ENCODE assay signal across 20 cellular contexts in genomic region chr11:15551897-15552851, GRCh38.
"Had no signal": no experiment of that assay in that cellular context is flagged by ENCODE, and none has a peak within 500 bp of the region (broad histone marks: within the 10 kb centered on the region; RNA-seq: fewer than 3 reads in every experiment).

No MANE protein-coding gene starts in this region.

- H3K27me3 ChIP-seq: ascending aorta, cardiac muscle cell, heart right ventricle, ovary, sigmoid colon, suprapubic skin, upper lobe of left lung had no signal

- H3K9me3 ChIP-seq: ascending aorta, heart right ventricle, ovary, sigmoid colon, upper lobe of left lung had no signal

- H3K27ac ChIP-seq: ascending aorta, cardiac muscle cell, ovary, sigmoid colon, suprapubic skin, upper lobe of left lung had no signal

- H3K36me3 ChIP-seq: ascending aorta, cardiac muscle cell, heart right ventricle, ovary, sigmoid colon, suprapubic skin, upper lobe of left lung had no signal

- DNase-seq: activated CD4-positive, alpha-beta T cell treated with anti-CD3 and anti-CD28 coated beads for 48 hours; activated CD8-positive, alpha-beta memory T cell treated with anti-CD3 and anti-CD28 coated beads, Interleukin-2, amount 50 U/mL, for 48 hours; activated CD8-positive, alpha-beta T cell treated with anti-CD3 and anti-CD28 coated beads, Interleukin-2, amount 10 ng/mL, durations not matched to agents 7 days and 5 days; activated naive CD4-positive, alpha-beta T cell; heart right ventricle; mammary epithelial cell; nephron progenitor cell; ovary; sigmoid colon; stimulated activated CD4-positive, alpha-beta T cell treated with anti-CD3 and anti-CD28 coated beads, Interleukin-4, amount 100 ng/mL, for 1 hour; stimulated activated CD8-positive, alpha-beta memory T cell treated with anti-CD3 and anti-CD28 coated beads, Interleukin-4, amount 100 ng/mL, for 48 hours; stimulated activated naive CD8-positive, alpha-beta T cell treated with anti-CD3 and anti-CD28 coated beads, Interleukin-15, Interleukin-2, amounts not matched to agents 100 U/mL and 50 U/mL, for 24 hours; SW 1271; upper lobe of left lung had no signal

- FAIRE-seq: colon, frontal cortex, islet of Langerhans had no signal

- H3K4me1 ChIP-seq: ascending aorta, sigmoid colon, suprapubic skin had no signal

- ATAC-seq: activated CD8-positive, alpha-beta T cell treated with anti-CD3 and anti-CD28 coated beads, Interleukin-2, amount 10 ng/mL, durations not matched to agents 7 days and 5 days; stimulated activated naive CD8-positive, alpha-beta T cell treated with anti-CD3 and anti-CD28 coated beads, Interleukin-15, Interleukin-2, amounts not matched to agents 100 U/mL and 50 U/mL, for 24 hours had no signal

- H3K4me3 ChIP-seq: ascending aorta, cardiac muscle cell, heart right ventricle, ovary, sigmoid colon, suprapubic skin, upper lobe of left lung had no signal
